In the genomic region with DNA sequence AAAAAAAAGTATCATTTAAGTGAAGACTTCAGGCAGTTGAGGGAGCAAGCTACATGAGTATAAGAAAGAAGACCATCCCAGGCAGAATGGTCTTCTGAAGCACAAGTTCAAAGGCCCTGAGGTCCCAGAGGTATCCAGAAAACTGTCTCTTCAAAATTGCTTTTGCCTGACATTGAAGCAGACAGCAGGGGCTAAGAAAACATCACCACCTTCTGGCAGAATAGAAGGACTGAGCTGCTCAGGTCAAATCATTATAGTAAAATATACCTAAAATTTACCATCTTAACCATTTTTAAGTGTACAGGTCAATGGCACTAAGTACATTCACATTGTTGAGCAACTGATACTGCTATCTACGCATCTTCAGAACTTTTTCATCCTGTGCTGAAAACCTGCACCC, we compare ENCODE assay signal across 9 cellular contexts. TPM values are rescaled to one million over a fixed set of nuclear protein-coding genes. Genes with fewer than 3 reads are reported as not detected.
DNase-seq lines count a peak whose midpoint lies in the region; ATAC-seq, FAIRE-seq and TF ChIP-seq lines count a peak whose summit lies in the region.
"Had no signal": no experiment of that assay in that cellular context is flagged by ENCODE, and none has a peak within 500 bp of the region (broad histone marks: within the 10 kb centered on the region; RNA-seq: fewer than 3 reads in every experiment).

No MANE protein-coding gene starts in this region.

- peak; percentile 17 for TF ChIP-seq CTCF in AG09309 (IDR thresholded peaks at IDR 0.05; ENCODE audit: control insufficient read depth, insufficient read depth, low read depth, low read length, missing control alignments)
- TF ChIP-seq CTCF in GM12874 (IDR thresholded peaks at IDR 0.05; ENCODE audit: insufficient read depth, low read depth, low read length): peak; percentile 49
- TF ChIP-seq CTCF in PC-9 (conservative IDR thresholded peaks at IDR 0.05): peak; percentile 56
- peak; percentile 12 for TF ChIP-seq CTCF in foreskin fibroblast (IDR thresholded peaks at IDR 0.05; ENCODE audit: low read depth, low read length)
- no peak for TF ChIP-seq CTCF in breast epithelium (IDR thresholded peaks at IDR 0.05)

- peaks cover 36% of the 10 kb centered on the region for H3F3A ChIP-seq in PC-9 (ENCODE audit: insufficient read depth, low read depth)

- CTCF ChIA-PET in PC-9 (lab: Charles Lee): interaction anchor here (0.6 to 0.7 kb wide), 4 partner anchors 25 to 809 kb away, joined by 3 to 4 read pairs (median 3); no protein-coding TSS in a partner anchor

- peaks cover 33% of the 10 kb centered on the region for H3K4me1 ChIP-seq in PC-9 (replicated peaks; ENCODE audit: insufficient read depth)
- no peaks in the 10 kb centered on the region for H3K4me1 ChIP-seq in breast epithelium

- H3K27me3 ChIP-seq in PC-9 (ENCODE audit: insufficient read depth, low read depth): no peaks in the 10 kb centered on the region
- no peaks in the 10 kb centered on the region for H3K27me3 ChIP-seq in breast epithelium

- POLR2A ChIA-PET in PC-9 (lab: Charles Lee; ENCODE audit: unreplicated experiment): no interaction called here

- ATAC-seq in HG03095 (IDR thresholded peaks at IDR 0.05; ENCODE audit: unreplicated experiment): no peak

- FAIRE-seq in RCC 7860 (lab: Jason Lieb, UNC): no peak

- H3K36me3 ChIP-seq in PC-9 (ENCODE audit: low read depth) (0 out of 2 replicates have a peak, but pooled peaks cover 6% of the 10 kb centered on the region), breast epithelium (no peaks in the 10 kb centered on the region)

- no peak overlapping the region for H3K4me2 ChIP-seq in PC-9

- H3K9me3 ChIP-seq in PC-9 (ENCODE audit: insufficient read depth, low read depth) (no peaks in the 10 kb centered on the region), breast epithelium (no peaks in the 10 kb centered on the region)

- no peak for TF ChIP-seq POLR2A in breast epithelium (IDR thresholded peaks at IDR 0.05)

- peaks cover 36% of the 10 kb centered on the region for H3K79me2 ChIP-seq in PC-9 (ENCODE audit: low read depth)

- no TSS peak for BruUV-seq in PC-9 (replicated peaks; lab: Mats Ljungman, UMichigan)

- H3K4me3 ChIP-seq in AG09309 (ENCODE audit: control insufficient read depth, low read depth, low read length) (no peak overlapping the region), PC-9 (no peak overlapping the region), foreskin fibroblast (ENCODE audit: low read depth in 1 of 2, low read length in 2 of 2) (no peak overlapping the region), breast epithelium (no peak overlapping the region)

- H3K27ac ChIP-seq in PC-9 (no peak overlapping the region), breast epithelium (no peak overlapping the region)

- H2AFZ ChIP-seq in PC-9: no peak overlapping the region

- no peaks in the 10 kb centered on the region for H3K9me2 ChIP-seq in PC-9 (ENCODE audit: insufficient read depth)

- no peaks in the 10 kb centered on the region for H4K20me1 ChIP-seq in PC-9 (ENCODE audit: insufficient read depth)

- no peak for DNase-seq in AG09309 (ENCODE audit: low read depth)
- DNase-seq in PC-9: peak in 1 of 2 experiments; percentile 46
- DNase-seq in foreskin fibroblast: peak in 1 of 2 donors; percentile 35
- DNase-seq in stimulated activated CD4-positive, alpha-beta T cell treated with anti-CD3 and anti-CD28 coated beads, Interleukin-1b, Interleukin-23, amount 100 ng/mL, for 48 hours: no peak
- no peak for DNase-seq in RCC 7860 (ENCODE audit: low spot score)
- no peak for DNase-seq in breast epithelium (ENCODE audit: low spot score in 2 of 2)
- DNase-seq: activated CD4-positive, alpha-beta T cell treated with anti-CD3 and anti-CD28 coated beads, Interleukin-2, amount 50 U/mL, for 48 hours had no signal

- intact Hi-C loops in PC-9 (cut with micrococcal nuclease; ENCODE audit: unreplicated experiment) (loop anchor here (1.0 to 2.0 kb wide), 2 partner anchors 17 to 191 kb away; partner anchors contain the start of gene GPR160), breast epithelium (cut with DNase I; ENCODE audit: low total_unique reads) (no loop called here)

RNA-seq across cellular contexts. Expression of gene GPR160, which starts 16.4 kb away (rescaled TPM):
- total RNA-seq in PC-9 (2021) (11.1 and 12.6 TPM in 2 replicates), breast epithelium (10 to 100 TPM in 2 of 3 donors, 1 to 10 TPM in 1; 4.2 to 31.9 (median 27.9) TPM)

Comparison
In these comparisons a context has a peak if more than half of its experiments do, and no peak if none do; other contexts are left out.
1. CTCF ChIP-seq: peak in AG09309 (single experiment), GM12874 (single experiment), PC-9 (single experiment) and foreskin fibroblast (single experiment); none in breast epithelium (0 of 3).